1 cellular context compared by ENCODE assay signal in the genomic region with DNA sequence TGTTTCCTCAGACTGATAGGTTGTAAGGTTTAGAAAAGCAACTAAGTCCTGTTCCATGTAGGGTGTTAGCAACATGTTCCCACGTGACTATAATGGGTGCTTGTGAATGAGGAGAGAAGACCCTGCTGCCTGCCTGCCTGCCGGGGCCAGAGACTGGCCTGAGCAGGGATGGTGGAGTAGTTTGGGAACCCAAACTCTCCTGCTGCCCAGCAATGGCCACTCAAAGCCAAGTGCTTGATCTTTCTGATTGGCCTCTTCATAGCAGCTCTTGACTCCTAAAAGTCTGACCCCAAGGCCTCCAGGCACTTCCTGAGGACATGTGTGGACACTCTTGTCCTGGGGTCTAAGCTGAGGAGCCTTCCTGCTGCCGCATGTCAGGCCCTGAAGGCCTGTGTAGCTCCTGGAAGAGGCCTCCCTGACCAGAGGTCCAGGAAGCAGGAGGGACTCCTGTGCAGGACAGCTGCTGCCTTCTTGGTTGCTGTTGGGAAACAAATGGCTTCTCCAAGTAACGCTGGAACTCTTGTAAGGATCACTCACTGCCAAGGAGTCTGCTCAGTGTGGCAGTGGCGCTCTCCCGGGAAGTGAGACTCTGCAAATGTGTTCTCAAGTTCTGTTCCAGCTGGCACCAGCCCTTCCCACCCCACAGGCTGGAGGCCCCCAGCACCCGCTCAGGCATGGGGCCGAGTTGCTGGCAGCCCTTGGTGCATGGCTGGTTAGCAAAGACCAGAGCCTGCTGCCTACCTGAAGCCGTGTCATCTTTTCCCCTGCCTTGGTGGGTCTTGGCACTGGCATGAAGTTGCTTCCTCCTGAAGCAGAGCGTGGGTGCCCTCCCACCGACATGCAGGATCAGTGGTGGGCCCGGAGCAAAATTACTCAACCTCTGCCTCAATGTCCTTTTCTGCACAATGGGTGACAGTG.
TF ChIP-seq lines count a peak whose summit lies in the region.

No MANE protein-coding gene starts in this region.

TF ChIP-seq in K562, 482 proteins besides CTCF, POLR2A, EP300 and RAD21:
- no peak for TF ChIP-seq CBFA2T2 (conservative IDR thresholded peaks at IDR 0.05)
- no peak for TF ChIP-seq CREM (IDR thresholded peaks at IDR 0.05; ENCODE audit: low read depth)
- no peak for TF ChIP-seq NFE2L1 (tag; IDR thresholded peaks at IDR 0.05; ENCODE audit: borderline replicate concordance, low read depth)
- TF ChIP-seq ZNF124 (CRISPR knock-in tag; IDR thresholded peaks at IDR 0.05): 0 out of 2 replicates have a peak, but pooled peaks have one; percentile 18
- TF ChIP-seq, protein P1, sequence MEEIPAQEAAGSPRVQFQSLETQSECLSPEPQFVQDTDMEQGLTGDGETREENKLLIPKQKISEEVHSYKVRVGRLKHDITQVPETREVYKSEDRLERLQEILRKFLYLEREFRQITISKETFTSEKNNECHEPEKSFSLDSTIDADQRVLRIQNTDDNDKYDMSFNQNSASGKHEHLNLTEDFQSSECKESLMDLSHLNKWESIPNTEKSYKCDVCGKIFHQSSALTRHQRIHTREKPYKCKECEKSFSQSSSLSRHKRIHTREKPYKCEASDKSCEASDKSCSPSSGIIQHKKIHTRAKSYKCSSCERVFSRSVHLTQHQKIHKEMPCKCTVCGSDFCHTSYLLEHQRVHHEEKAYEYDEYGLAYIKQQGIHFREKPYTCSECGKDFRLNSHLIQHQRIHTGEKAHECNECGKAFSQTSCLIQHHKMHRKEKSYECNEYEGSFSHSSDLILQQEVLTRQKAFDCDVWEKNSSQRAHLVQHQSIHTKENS (CRISPR knock-in tag; IDR thresholded peaks at IDR 0.05): no peak
- no peak for TF ChIP-seq PHF21A (IDR thresholded peaks at IDR 0.05; ENCODE audit: borderline replicate concordance, low read depth)
- TF ChIP-seq SETDB1 (IDR thresholded peaks at IDR 0.05; ENCODE audit: low read length): no peak
- TF ChIP-seq, protein P2, sequence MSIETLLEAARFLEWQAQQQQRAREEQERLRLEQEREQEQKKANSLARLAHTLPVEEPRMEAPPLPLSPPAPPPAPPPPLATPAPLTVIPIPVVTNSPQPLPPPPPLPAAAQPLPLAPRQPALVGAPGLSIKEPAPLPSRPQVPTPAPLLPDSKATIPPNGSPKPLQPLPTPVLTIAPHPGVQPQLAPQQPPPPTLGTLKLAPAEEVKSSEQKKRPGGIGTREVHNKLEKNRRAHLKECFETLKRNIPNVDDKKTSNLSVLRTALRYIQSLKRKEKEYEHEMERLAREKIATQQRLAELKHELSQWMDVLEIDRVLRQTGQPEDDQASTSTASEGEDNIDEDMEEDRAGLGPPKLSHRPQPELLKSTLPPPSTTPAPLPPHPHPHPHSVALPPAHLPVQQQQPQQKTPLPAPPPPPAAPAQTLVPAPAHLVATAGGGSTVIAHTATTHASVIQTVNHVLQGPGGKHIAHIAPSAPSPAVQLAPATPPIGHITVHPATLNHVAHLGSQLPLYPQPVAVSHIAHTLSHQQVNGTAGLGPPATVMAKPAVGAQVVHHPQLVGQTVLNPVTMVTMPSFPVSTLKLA (conservative IDR thresholded peaks at IDR 0.05): no peak
- no peak for TF ChIP-seq ZNF134 (CRISPR knock-in tag; conservative IDR thresholded peaks at IDR 0.05)
- TF ChIP-seq ZNF121 (CRISPR knock-in tag; conservative IDR thresholded peaks at IDR 0.05): no peak
- TF ChIP-seq, protein P3, sequence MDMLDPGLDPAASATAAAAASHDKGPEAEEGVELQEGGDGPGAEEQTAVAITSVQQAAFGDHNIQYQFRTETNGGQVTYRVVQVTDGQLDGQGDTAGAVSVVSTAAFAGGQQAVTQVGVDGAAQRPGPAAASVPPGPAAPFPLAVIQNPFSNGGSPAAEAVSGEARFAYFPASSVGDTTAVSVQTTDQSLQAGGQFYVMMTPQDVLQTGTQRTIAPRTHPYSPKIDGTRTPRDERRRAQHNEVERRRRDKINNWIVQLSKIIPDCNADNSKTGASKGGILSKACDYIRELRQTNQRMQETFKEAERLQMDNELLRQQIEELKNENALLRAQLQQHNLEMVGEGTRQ (CRISPR knock-in tag; IDR thresholded peaks at IDR 0.05): 0 out of 2 replicates have a peak, but pooled peaks have one; percentile 6
- TF ChIP-seq, protein P4, sequence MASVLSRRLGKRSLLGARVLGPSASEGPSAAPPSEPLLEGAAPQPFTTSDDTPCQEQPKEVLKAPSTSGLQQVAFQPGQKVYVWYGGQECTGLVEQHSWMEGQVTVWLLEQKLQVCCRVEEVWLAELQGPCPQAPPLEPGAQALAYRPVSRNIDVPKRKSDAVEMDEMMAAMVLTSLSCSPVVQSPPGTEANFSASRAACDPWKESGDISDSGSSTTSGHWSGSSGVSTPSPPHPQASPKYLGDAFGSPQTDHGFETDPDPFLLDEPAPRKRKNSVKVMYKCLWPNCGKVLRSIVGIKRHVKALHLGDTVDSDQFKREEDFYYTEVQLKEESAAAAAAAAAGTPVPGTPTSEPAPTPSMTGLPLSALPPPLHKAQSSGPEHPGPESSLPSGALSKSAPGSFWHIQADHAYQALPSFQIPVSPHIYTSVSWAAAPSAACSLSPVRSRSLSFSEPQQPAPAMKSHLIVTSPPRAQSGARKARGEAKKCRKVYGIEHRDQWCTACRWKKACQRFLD (CRISPR knock-in tag; IDR thresholded peaks at IDR 0.05): no peak
- TF ChIP-seq CHD2 (IDR thresholded peaks at IDR 0.05; ENCODE audit: low read depth, low read length): no peak
- no peak for TF ChIP-seq CCAR2 (IDR thresholded peaks at IDR 0.05; ENCODE audit: low read depth, low read length)
